Comparison of ENCODE assay signal across 21 cellular contexts in the genomic region with DNA sequence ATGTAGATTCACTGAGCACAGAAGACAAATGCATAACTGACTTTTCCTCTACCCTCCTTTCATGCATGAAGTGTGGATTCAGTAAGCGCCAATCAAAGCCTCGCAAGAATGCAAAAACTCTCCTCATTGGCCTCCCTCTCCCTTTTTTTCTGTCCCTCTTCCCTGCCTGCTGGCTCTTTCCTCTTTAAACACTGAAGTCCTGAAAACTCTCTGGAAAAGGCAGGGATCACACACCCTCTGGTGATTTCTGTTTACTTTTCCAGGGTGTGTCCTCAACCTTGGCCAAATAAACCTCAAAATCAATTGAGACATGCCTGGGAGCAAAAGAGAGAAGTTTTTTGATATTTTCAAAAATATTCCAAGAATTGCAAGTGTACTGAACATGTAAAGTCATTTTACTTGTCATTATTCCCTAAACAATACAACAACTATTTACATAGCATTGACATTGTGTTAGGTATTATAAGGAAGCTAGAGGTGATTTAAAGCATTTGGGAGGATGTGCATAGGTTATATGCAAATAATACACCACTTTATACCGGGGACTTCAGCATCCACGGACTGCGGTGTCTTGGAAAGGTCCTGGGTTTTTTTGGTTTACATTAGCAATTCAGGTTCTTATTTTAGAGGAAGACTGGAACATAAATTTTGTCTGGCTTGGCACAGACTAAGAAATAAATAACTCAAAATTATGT.
"Had no signal": no experiment of that assay in that cellular context is flagged by ENCODE, and none has a peak within 500 bp of the region (broad histone marks: within the 10 kb centered on the region; RNA-seq: fewer than 3 reads in every experiment).

No MANE protein-coding gene starts in this region.

- H3K36me3 Mint-ChIP-seq: activated CD4-positive, alpha-beta memory T cell treated with anti-CD3 and anti-CD28 coated beads for 36 hours; activated naive CD8-positive, alpha-beta T cell treated with anti-CD3 and anti-CD28 coated beads, Interleukin-2, amount 10 ng/mL, durations not matched to agents 7 days and 5 days; natural killer cell had no signal

- DNase-seq: activated CD4-positive, alpha-beta memory T cell treated with anti-CD3 and anti-CD28 coated beads for 36 hours; activated effector memory CD4-positive, alpha-beta T cell treated with Interleukin-2 at 50 U/mL for 16 hours; activated naive CD4-positive, alpha-beta T cell treated with anti-CD3 and anti-CD28 coated beads for 36 hours; activated naive CD8-positive, alpha-beta T cell treated with anti-CD3 and anti-CD28 coated beads, Interleukin-2, amount 10 ng/mL, durations not matched to agents 7 days and 5 days; activated T-cell treated with anti-CD3 and anti-CD28 coated beads, Interleukin-2, amount 50 U/mL, for 72 hours; amygdala; effector CD4-positive, alpha-beta T cell; erythroblast; foreskin fibroblast; left lung; natural killer cell; pancreas; right cardiac atrium; stimulated activated CD4-positive, alpha-beta T cell treated with anti-CD3 and anti-CD28 coated beads, Interleukin-4, amount 100 ng/mL, for 24 hours; stimulated activated naive CD4-positive, alpha-beta T cell treated with Interleukin-2 at 50 U/mL for 16 hours; substantia nigra; T-helper 9 cell; thyroid gland had no signal

- H3K27me3 ChIP-seq: left lung, neutrophil, thyroid gland had no signal

- H3K9me3 Mint-ChIP-seq: dendritic cell treated with granulocyte-macrophage colony-stimulating factor and Interleukin-4, amounts not matched to agents 40 ng/mL and 50 ng/mL, for 4 days had no signal

- H3K4me1 Mint-ChIP-seq: activated naive CD8-positive, alpha-beta T cell treated with anti-CD3 and anti-CD28 coated beads, Interleukin-2, amount 10 ng/mL, durations not matched to agents 7 days and 5 days; natural killer cell had no signal

- H3K9me3 ChIP-seq: left lung, neutrophil, pancreas, thyroid gland had no signal

- H3K4me1 ChIP-seq: left lung, pancreas, thyroid gland had no signal

- ATAC-seq: activated T-cell treated with anti-CD3 and anti-CD28 coated beads, Interleukin-2, amount 50 U/mL, for 72 hours; left lung; natural killer cell; pancreas; right cardiac atrium had no signal

- H3K4me3 Mint-ChIP-seq: activated CD4-positive, alpha-beta memory T cell treated with anti-CD3 and anti-CD28 coated beads for 36 hours; activated naive CD4-positive, alpha-beta T cell treated with anti-CD3 and anti-CD28 coated beads for 36 hours; activated naive CD8-positive, alpha-beta T cell treated with anti-CD3 and anti-CD28 coated beads, Interleukin-2, amount 10 ng/mL, durations not matched to agents 7 days and 5 days; activated T-cell treated with anti-CD3 and anti-CD28 coated beads, Interleukin-2, amount 50 U/mL, for 72 hours; dendritic cell treated with granulocyte-macrophage colony-stimulating factor and Interleukin-4, amounts not matched to agents 40 ng/mL and 50 ng/mL, for 4 days; natural killer cell had no signal

- H3K36me3 ChIP-seq: left lung, neutrophil, pancreas, thyroid gland had no signal

- H3K27ac Mint-ChIP-seq: activated CD4-positive, alpha-beta memory T cell treated with anti-CD3 and anti-CD28 coated beads for 36 hours; activated naive CD4-positive, alpha-beta T cell treated with anti-CD3 and anti-CD28 coated beads for 36 hours; activated naive CD8-positive, alpha-beta T cell treated with anti-CD3 and anti-CD28 coated beads, Interleukin-2, amount 10 ng/mL, durations not matched to agents 7 days and 5 days; activated T-cell treated with anti-CD3 and anti-CD28 coated beads, Interleukin-2, amount 50 U/mL, for 72 hours; dendritic cell treated with granulocyte-macrophage colony-stimulating factor and Interleukin-4, amounts not matched to agents 40 ng/mL and 50 ng/mL, for 4 days; natural killer cell had no signal

- H3K27ac ChIP-seq: left lung, neutrophil, pancreas, thyroid gland had no signal

- H3K27me3 Mint-ChIP-seq: activated CD4-positive, alpha-beta memory T cell treated with anti-CD3 and anti-CD28 coated beads for 36 hours; activated naive CD8-positive, alpha-beta T cell treated with anti-CD3 and anti-CD28 coated beads, Interleukin-2, amount 10 ng/mL, durations not matched to agents 7 days and 5 days; dendritic cell treated with granulocyte-macrophage colony-stimulating factor and Interleukin-4, amounts not matched to agents 40 ng/mL and 50 ng/mL, for 4 days had no signal

- H3K4me3 ChIP-seq: left lung, lung, pancreas, thyroid gland had no signal
